Comparison of ENCODE assay signal across 10 cellular contexts in the genomic region with DNA sequence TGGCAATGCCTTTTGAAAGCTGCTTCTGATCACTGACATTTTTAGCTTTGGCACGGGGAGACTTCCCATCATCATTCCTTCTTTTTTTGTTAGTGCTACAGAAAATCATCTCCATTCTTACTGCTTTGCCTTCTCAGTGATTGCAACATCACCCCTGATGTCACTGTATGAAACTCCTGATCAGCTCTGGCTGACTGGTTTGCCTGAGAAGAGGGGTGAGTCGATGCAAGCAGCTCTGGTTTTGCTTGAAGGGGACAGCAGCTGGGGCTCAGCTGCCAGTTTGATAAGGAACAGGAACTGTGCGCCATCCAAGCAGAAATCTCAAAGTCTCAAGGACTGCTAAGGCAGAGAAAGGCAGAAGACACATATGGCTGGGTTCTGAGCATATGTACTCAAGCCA.
DNase-seq lines count a peak whose midpoint lies in the region; ATAC-seq lines count a peak whose summit lies in the region.
"Had no signal": no experiment of that assay in that cellular context is flagged by ENCODE, and none has a peak within 500 bp of the region (broad histone marks: within the 10 kb centered on the region; RNA-seq: fewer than 3 reads in every experiment).

No MANE protein-coding gene starts in this region.

- H3K4me3 Mint-ChIP-seq in immature natural killer cell, result no peak overlapping the region
- H3K4me3 Mint-ChIP-seq: naive thymus-derived CD4-positive, alpha-beta T cell had no signal

- DNase-seq in NCI-H446 treated with DMSO at 0.1 percent for 48 hours (lab: John Stamatoyannopoulos, UW) (peak; percentile 24), fibroblast of the conjunctiva (ENCODE audit: low read depth) (peak; percentile 72), retina (peak; percentile 66), NCI-H345 treated with DMSO at 0.1 percent for 48 hours (lab: John Stamatoyannopoulos, UW; ENCODE audit: unreplicated experiment) (no peak), immature natural killer cell (no peak)
- DNase-seq: naive thymus-derived CD4-positive, alpha-beta T cell; NCI-H1048 had no signal

- H3K4me1 Mint-ChIP-seq in immature natural killer cell, result no peaks in the 10 kb centered on the region
- H3K4me1 Mint-ChIP-seq: naive thymus-derived CD4-positive, alpha-beta T cell had no signal

- ATAC-seq in GM21360 (IDR thresholded peaks at IDR 0.05; ENCODE audit: unreplicated experiment), result peak; percentile 76
- no peak for ATAC-seq in HG02885 (IDR thresholded peaks at IDR 0.05; ENCODE audit: poor library complexity, unreplicated experiment)
- ATAC-seq in HG03159 (IDR thresholded peaks at IDR 0.05; ENCODE audit: unreplicated experiment), result no peak
- ATAC-seq: naive thymus-derived CD4-positive, alpha-beta T cell had no signal

- H3K9me3 Mint-ChIP-seq in immature natural killer cell, result peaks cover 0 to 17% (median 7%) of the 10 kb centered on the region in 6 donors

- H3K27me3 Mint-ChIP-seq in immature natural killer cell (ENCODE audit: low read depth in 3 of 3), result peaks cover 0 to 2% (median 2%) of the 10 kb centered on the region in 3 donors

- H3K36me3 Mint-ChIP-seq in immature natural killer cell, result no peaks in the 10 kb centered on the region

- H3K27ac Mint-ChIP-seq in immature natural killer cell, result no peak overlapping the region
- H3K27ac Mint-ChIP-seq: naive thymus-derived CD4-positive, alpha-beta T cell had no signal

Comparison
In these comparisons a context has a peak if more than half of its experiments do, and no peak if none do; other contexts are left out.
1. DNase-seq: peak in NCI-H446 treated with DMSO at 0.1 percent for 48 hours (single experiment), fibroblast of the conjunctiva (single experiment) and retina (single experiment); none in NCI-H345 treated with DMSO at 0.1 percent for 48 hours (single experiment) and immature natural killer cell (0 of 3).